ENCODE assay signal across 9 cellular contexts in genomic region chr7:150903627-150904026, GRCh38. TPM values are rescaled to one million over a fixed set of nuclear protein-coding genes. Genes with fewer than 3 reads are reported as not detected.
A peak's percentile ranks its signal among the peaks of the same experiment; 100 is the strongest.
DNase-seq lines count a peak whose midpoint lies in the region; ATAC-seq and TF ChIP-seq lines count a peak whose summit lies in the region.
"Had no signal": no experiment of that assay in that cellular context is flagged by ENCODE, and none has a peak within 500 bp of the region (broad histone marks: within the 10 kb centered on the region; RNA-seq: fewer than 3 reads in every experiment).

No MANE protein-coding gene starts in this region.

- H3F3A ChIP-seq in MM.1S (ENCODE audit: insufficient read depth, low read length), result no peaks in the 10 kb centered on the region

- H3K36me3 ChIP-seq in SJCRH30 (no peaks in the 10 kb centered on the region), MM.1S (replicated peaks; ENCODE audit: insufficient read depth, low read length) (no peaks in the 10 kb centered on the region)

- TF ChIP-seq CTCF in MM.1S (IDR thresholded peaks at IDR 0.05; ENCODE audit: low read length), result no peak

- ATAC-seq in GM19035 (IDR thresholded peaks at IDR 0.05; ENCODE audit: unreplicated experiment), result no peak

- H3K79me2 ChIP-seq in MM.1S (ENCODE audit: low read length), result no peaks in the 10 kb centered on the region

- no peak overlapping the region for H3K4me2 ChIP-seq in MM.1S (ENCODE audit: low read depth, low read length)

- H2AFZ ChIP-seq in MM.1S (ENCODE audit: low read length), result no peak overlapping the region

- DNase-seq in DMS79 treated with DMSO at 0.1 percent for 48 hours (lab: John Stamatoyannopoulos, UW) (peak; percentile 68), NCI-H1105 (lab: John Stamatoyannopoulos, UW) (peak; percentile 65), caudate nucleus (lab: John Stamatoyannopoulos, UW) (peak in 23 of 61 donors; percentile 10 to 68 (median 37)), myocyte (ENCODE audit: low read depth) (peak; percentile 60), SJCRH30 (no peak), MM.1S (no peak)
- no peak for DNase-seq in activated T-cell treated with anti-CD3 and anti-CD28 coated beads, Interleukin-2, amount 50 U/mL, for 24 hours

- no peaks in the 10 kb centered on the region for H3K9me3 Mint-ChIP-seq in activated T-cell treated with anti-CD3 and anti-CD28 coated beads, Interleukin-2, amount 50 U/mL, for 24 hours

- H3K27ac ChIP-seq in caudate nucleus (ENCODE audit: low read depth, low read length) (peak overlapping the region; percentile 26), SJCRH30 (no peak overlapping the region), MM.1S (ENCODE audit: low read length) (no peak overlapping the region)
- H3K27ac ChIP-seq: SK-N-MC had no signal

- no peaks in the 10 kb centered on the region for H3K9me3 ChIP-seq in SJCRH30 (replicated peaks)
- H3K9me3 ChIP-seq in MM.1S (replicated peaks; ENCODE audit: insufficient read depth, low read length), result no peaks in the 10 kb centered on the region

- H4K20me1 ChIP-seq in MM.1S (ENCODE audit: insufficient read depth, low read length), result no peaks in the 10 kb centered on the region

- no peaks in the 10 kb centered on the region for H3K9me2 ChIP-seq in MM.1S (replicated peaks; ENCODE audit: insufficient read depth, low read length)

- H3K9ac ChIP-seq in MM.1S (ENCODE audit: low read length), result no peak overlapping the region

- no peak overlapping the region for H3K4me3 Mint-ChIP-seq in activated T-cell treated with anti-CD3 and anti-CD28 coated beads, Interleukin-2, amount 50 U/mL, for 24 hours

- H3K27me3 Mint-ChIP-seq in activated T-cell treated with anti-CD3 and anti-CD28 coated beads, Interleukin-2, amount 50 U/mL, for 24 hours, result peaks cover 48% of the 10 kb centered on the region

- H3K27me3 ChIP-seq in SJCRH30 (peaks cover 18% of the 10 kb centered on the region), MM.1S (replicated peaks; ENCODE audit: insufficient read depth, low read length) (no peaks in the 10 kb centered on the region)

- H3K4me3 ChIP-seq in SJCRH30 (no peak overlapping the region), MM.1S (ENCODE audit: low read length) (no peak overlapping the region)
- H3K4me3 ChIP-seq: SK-N-MC had no signal

- H3K4me1 ChIP-seq in SJCRH30 (0 out of 2 replicates have a peak, but pooled peaks cover 2% of the 10 kb centered on the region), MM.1S (ENCODE audit: low read length) (peaks cover 2% of the 10 kb centered on the region; the same call in 1 of the 2 replicates)

- H3K36me3 Mint-ChIP-seq in activated T-cell treated with anti-CD3 and anti-CD28 coated beads, Interleukin-2, amount 50 U/mL, for 24 hours (ENCODE audit: low read depth), result no peaks in the 10 kb centered on the region

- H3K4me1 Mint-ChIP-seq in activated T-cell treated with anti-CD3 and anti-CD28 coated beads, Interleukin-2, amount 50 U/mL, for 24 hours (ENCODE audit: low read depth), result peaks cover 8% of the 10 kb centered on the region

- no peak overlapping the region for H3K27ac Mint-ChIP-seq in activated T-cell treated with anti-CD3 and anti-CD28 coated beads, Interleukin-2, amount 50 U/mL, for 24 hours

RNA-seq across cellular contexts. Expression of gene AOC1, which starts 51.3 kb away (rescaled TPM):
- total RNA-seq in myocyte, result 0.21 and 0.62 TPM in 2 replicates
- polyA plus RNA-seq in myocyte (2012), result 5.1 TPM
- total RNA-seq in SJCRH30 (2014; rRNA removed; shearing (Covaris generic)), result not detected in 2 replicates

Comparison
In these comparisons a context has a peak if more than half of its experiments do, and no peak if none do; other contexts are left out.
1. DNase-seq: peak in DMS79 treated with DMSO at 0.1 percent for 48 hours (single experiment), NCI-H1105 (single experiment) and myocyte (single experiment); none in SJCRH30 (0 of 2), activated T-cell treated with anti-CD3 and anti-CD28 coated beads, Interleukin-2, amount 50 U/mL, for 24 hours (single experiment) and MM.1S (single experiment).